Comparison of ENCODE assay signal across 1 cellular context in genomic region chr7:64463636-64464375, GRCh38.
TF ChIP-seq lines count a peak whose summit lies in the region.

No MANE protein-coding gene starts in this region.

TF ChIP-seq in WTC11, 78 proteins besides CTCF, POLR2A, EP300 and RAD21 (continued from another document):
- TF ChIP-seq ZNF425 (CRISPR knock-in tag; conservative IDR thresholded peaks at IDR 0.05), result no peak
- TF ChIP-seq MXD4 (CRISPR knock-in tag; IDR thresholded peaks at IDR 0.05; ENCODE audit: borderline replicate concordance), result no peak
- no peak for TF ChIP-seq STAT6 (CRISPR knock-in tag; conservative IDR thresholded peaks at IDR 0.05; ENCODE audit: low read depth)
- TF ChIP-seq PRDM15 (CRISPR knock-in tag; IDR thresholded peaks at IDR 0.05), result no peak
- no peak for TF ChIP-seq ATF2 (CRISPR knock-in tag; IDR thresholded peaks at IDR 0.05; ENCODE audit: borderline replicate concordance, low read depth)
